In genomic region chr1:201544710-201545109, GRCh38 we compare ENCODE assay signal across 21 cellular contexts.
"Had no signal": no experiment of that assay in that cellular context is flagged by ENCODE, and none has a peak within 500 bp of the region (broad histone marks: within the 10 kb centered on the region; RNA-seq: fewer than 3 reads in every experiment).

No MANE protein-coding gene starts in this region.

- H3K9me3 ChIP-seq: colonic mucosa, heart left ventricle, neutrophil, ovary, spleen, testis, tibial nerve had no signal

- H3K27ac Mint-ChIP-seq: naive thymus-derived CD4-positive, alpha-beta T cell; progenitor cell of endocrine pancreas; stimulated activated naive B cell treated with anti-CD40 and anti-IgM and Interleukin-4, amounts not matched to agents 10 μg/mL and 1 μg/mL and 100 μg/mL, for 72 hours; stimulated activated naive CD8-positive, alpha-beta T cell treated with anti-CD3 and anti-CD28 coated beads, Interleukin-15, amount 100 ng/mL, for 72 hours had no signal

- FAIRE-seq: islet of Langerhans had no signal

- H3K27ac ChIP-seq: colonic mucosa, neutrophil, ovary, testis had no signal

- H3K36me3 Mint-ChIP-seq: stimulated activated naive B cell treated with anti-CD40 and anti-IgM and Interleukin-4, amounts not matched to agents 10 μg/mL and 1 μg/mL and 100 μg/mL, for 72 hours had no signal

- H3K27me3 ChIP-seq: colonic mucosa, heart left ventricle, ovary, testis, tibial nerve had no signal

- ATAC-seq: heart left ventricle; left lobe of liver; naive thymus-derived CD4-positive, alpha-beta T cell; right cardiac atrium; stimulated activated naive B cell treated with anti-CD40 and anti-IgM and Interleukin-4, amounts not matched to agents 10 μg/mL and 1 μg/mL and 100 μg/mL, for 72 hours; stimulated activated naive CD8-positive, alpha-beta T cell treated with anti-CD3 and anti-CD28 coated beads, Interleukin-15, amount 100 ng/mL, for 72 hours had no signal

- H3K4me3 ChIP-seq: colonic mucosa, heart left ventricle, ovary, spleen, testis, tibial nerve had no signal

- DNase-seq: colonic mucosa; dermis blood vessel endothelial cell; foreskin melanocyte; heart left ventricle; hypothalamus; mammary epithelial cell; naive thymus-derived CD4-positive, alpha-beta T cell; right cardiac atrium; spleen; stimulated activated CD4-positive, alpha-beta T cell treated with anti-CD3 and anti-CD28 coated beads, Interleukin-15, amount 100 ng/mL, for 24 hours; stimulated activated CD4-positive, alpha-beta T cell treated with anti-CD3 and anti-CD28 coated beads, Interleukin-2, amount 100 ng/mL, for 24 hours; stimulated activated CD4-positive, alpha-beta T cell treated with anti-CD3 and anti-CD28 coated beads, Interleukin-4, amount 100 ng/mL, for 4 hours; stimulated activated naive B cell treated with anti-CD40 and anti-IgM and Interleukin-4, amounts not matched to agents 10 μg/mL and 1 μg/mL and 100 μg/mL, for 72 hours; stimulated activated naive CD8-positive, alpha-beta T cell treated with anti-CD3 and anti-CD28 coated beads, Interleukin-15, amount 100 ng/mL, for 72 hours; testis had no signal

- H3K4me3 Mint-ChIP-seq: naive thymus-derived CD4-positive, alpha-beta T cell; stimulated activated naive B cell treated with anti-CD40 and anti-IgM and Interleukin-4, amounts not matched to agents 10 μg/mL and 1 μg/mL and 100 μg/mL, for 72 hours; stimulated activated naive CD8-positive, alpha-beta T cell treated with anti-CD3 and anti-CD28 coated beads, Interleukin-15, amount 100 ng/mL, for 72 hours had no signal

- H3K36me3 ChIP-seq: colonic mucosa, heart left ventricle, neutrophil, ovary, spleen, tibial nerve had no signal

- H3K4me1 ChIP-seq: colonic mucosa had no signal

- H3K9me3 Mint-ChIP-seq: stimulated activated naive B cell treated with anti-CD40 and anti-IgM and Interleukin-4, amounts not matched to agents 10 μg/mL and 1 μg/mL and 100 μg/mL, for 72 hours; stimulated activated naive CD8-positive, alpha-beta T cell treated with anti-CD3 and anti-CD28 coated beads, Interleukin-15, amount 100 ng/mL, for 72 hours had no signal
